Comparison of ENCODE assay signal across 27 cellular contexts in genomic region chr2:121153516-121153915, GRCh38.
"Had no signal": no experiment of that assay in that cellular context is flagged by ENCODE, and none has a peak within 500 bp of the region (broad histone marks: within the 10 kb centered on the region; RNA-seq: fewer than 3 reads in every experiment).

No MANE protein-coding gene starts in this region.

- DNase-seq: heart left ventricle; hypothalamus; immature natural killer cell; left ventricle myocardium inferior; mesendoderm; midbrain; mucosa of descending colon; naive thymus-derived CD4-positive, alpha-beta T cell; ovary; right lobe of liver; stimulated activated CD4-positive, alpha-beta T cell treated with anti-CD3 and anti-CD28 coated beads, Interleukin-12 subunit alpha, Interleukin-12 subunit beta, amount 100 ng/mL, for 4 hours; stimulated activated CD4-positive, alpha-beta T cell treated with anti-CD3 and anti-CD28 coated beads, Interleukin-15, amount 100 ng/mL, for 24 hours; stimulated activated CD4-positive, alpha-beta T cell treated with anti-CD3 and anti-CD28 coated beads, Interleukin-2, amount 100 ng/mL, for 24 hours; stimulated activated CD4-positive, alpha-beta T cell treated with anti-CD3 and anti-CD28 coated beads, Interleukin-4, amount 100 ng/mL, for 1 hour; stimulated activated naive B cell treated with anti-CD40 and anti-IgM and Interleukin-4, amounts not matched to agents 10 μg/mL and 1 μg/mL and 100 μg/mL, for 72 hours; stimulated activated naive CD8-positive, alpha-beta T cell treated with anti-CD3 and anti-CD28 coated beads, Interleukin-15, Interleukin-2, amounts not matched to agents 100 U/mL and 50 U/mL, for 24 hours; stomach; tibial artery; trophoblast cell; upper lobe of right lung had no signal

- ATAC-seq: heart left ventricle; mucosa of descending colon; naive thymus-derived CD4-positive, alpha-beta T cell; natural killer cell treated with Interleukin-12 subunit alpha and Interleukin-12 subunit beta and Interleukin-15 and Interleukin-18, amount 100 ng/mL, for 72 hours; right lobe of liver; stimulated activated naive B cell treated with anti-CD40 and anti-IgM and Interleukin-4, amounts not matched to agents 10 μg/mL and 1 μg/mL and 100 μg/mL, for 72 hours; stimulated activated naive CD8-positive, alpha-beta T cell treated with anti-CD3 and anti-CD28 coated beads, Interleukin-15, Interleukin-2, amounts not matched to agents 100 U/mL and 50 U/mL, for 24 hours; upper lobe of right lung had no signal

- H3K4me3 Mint-ChIP-seq: immature natural killer cell; naive thymus-derived CD4-positive, alpha-beta T cell; natural killer cell treated with Interleukin-12 subunit alpha and Interleukin-12 subunit beta and Interleukin-15 and Interleukin-18, amount 100 ng/mL, for 72 hours; stimulated activated naive B cell treated with anti-CD40 and anti-IgM and Interleukin-4, amounts not matched to agents 10 μg/mL and 1 μg/mL and 100 μg/mL, for 72 hours had no signal

- H3K27me3 Mint-ChIP-seq: naive thymus-derived CD4-positive, alpha-beta T cell; stimulated activated naive B cell treated with anti-CD40 and anti-IgM and Interleukin-4, amounts not matched to agents 10 μg/mL and 1 μg/mL and 100 μg/mL, for 72 hours had no signal

- H3K4me2 ChIP-seq: smooth muscle cell had no signal

- H3K36me3 ChIP-seq: heart left ventricle, left ventricle myocardium inferior, neutrophil, ovary, right atrium auricular region, right lobe of liver, stomach, thoracic aorta, tibial artery, upper lobe of right lung had no signal

- H3K4me3 ChIP-seq: heart left ventricle, left ventricle myocardium inferior, lung, mucosa of descending colon, ovary, right atrium auricular region, right lobe of liver, smooth muscle cell, stomach, thoracic aorta, tibial artery, upper lobe of right lung had no signal

- H3K27me3 ChIP-seq: heart left ventricle, neutrophil, ovary, right atrium auricular region, right lobe of liver, stomach, tibial artery, upper lobe of right lung had no signal

- H3K27ac Mint-ChIP-seq: immature natural killer cell; naive thymus-derived CD4-positive, alpha-beta T cell; natural killer cell treated with Interleukin-12 subunit alpha and Interleukin-12 subunit beta and Interleukin-15 and Interleukin-18, amount 100 ng/mL, for 72 hours; progenitor cell of endocrine pancreas; stimulated activated naive B cell treated with anti-CD40 and anti-IgM and Interleukin-4, amounts not matched to agents 10 μg/mL and 1 μg/mL and 100 μg/mL, for 72 hours had no signal

- H3K9me3 ChIP-seq: neutrophil, ovary, right lobe of liver, upper lobe of right lung had no signal

- H3K4me1 ChIP-seq: right atrium auricular region, right lobe of liver, tibial artery had no signal

- H3K27ac ChIP-seq: heart left ventricle, left ventricle myocardium inferior, neutrophil, ovary, right atrium auricular region, right lobe of liver, thoracic aorta, tibial artery, upper lobe of right lung had no signal

- H3K4me1 Mint-ChIP-seq: immature natural killer cell; naive thymus-derived CD4-positive, alpha-beta T cell; stimulated activated naive B cell treated with anti-CD40 and anti-IgM and Interleukin-4, amounts not matched to agents 10 μg/mL and 1 μg/mL and 100 μg/mL, for 72 hours had no signal
